ENCODE assay signal across 8 cellular contexts in genomic region chr14:81534510-81535074, GRCh38. TPM values are rescaled to one million over a fixed set of nuclear protein-coding genes. Genes with fewer than 3 reads are reported as not detected.
DNase-seq lines count a peak whose midpoint lies in the region; ATAC-seq, FAIRE-seq and TF ChIP-seq lines count a peak whose summit lies in the region.

No MANE protein-coding gene starts in this region.

- POLR2A ChIA-PET in HepG2 (lab: Yijun Ruan, JAX) = interaction anchor here (0.9 to 1.3 kb wide), 2 partner anchors 313 to 316 kb away, joined by 11 to 12 read pairs; partner anchors contain the start of gene GTF2A1

- H3K27ac ChIP-seq in HepG2 (ENCODE audit: extremely low read length, insufficient read depth, low read length) (peak overlapping the region; percentile 72), thoracic aorta (no peak overlapping the region)

- 3% methylated on average over 8 of the region's 8 CpGs for WGBS in HepG2 (ENCODE audit: low lambda C conversion rate)
- 94% methylated on average over 8 of the region's 8 CpGs for WGBS in lower leg skin, 2 donors

- peak; percentile 12 for FAIRE-seq in HepG2 (lab: Jason Lieb, UNC)

- H3K4me3 ChIP-seq in HepG2 (replicated peaks in 1 of 3; ENCODE audit: insufficient read depth in 1 of 3, low read depth in 2 of 3, low read length in 3 of 3) = peak overlapping the region; percentile 57 to 73 (median 72)
- peak overlapping the region; percentile 3 for H3K4me3 ChIP-seq in thoracic aorta
- H3K4me3 ChIP-seq in lower leg skin (ENCODE audit: low read depth, poor library complexity, severe bottlenecking) = no peak overlapping the region

- H3K79me2 ChIP-seq in HepG2 (ENCODE audit: insufficient read depth, low read length) = peaks cover 36% of the 10 kb centered on the region

- H2AFZ ChIP-seq in HepG2 (ENCODE audit: low read length) = peak overlapping the region; percentile 90

- H3K27me3 ChIP-seq in HepG2 (ENCODE audit: control insufficient read depth in 1 of 2, insufficient read depth in 2 of 2, low read length in 2 of 2) (no peaks in the 10 kb centered on the region; a peak in 1 of 5 replicates), thoracic aorta (replicated peaks; ENCODE audit: insufficient read depth) (no peaks in the 10 kb centered on the region)

- no peak for TF ChIP-seq CTCF in HepG2 (CRISPR knock-in tag; IDR thresholded peaks at IDR 0.05)
- TF ChIP-seq CTCF in thoracic aorta (IDR thresholded peaks at IDR 0.05) = no peak
- no peak for TF ChIP-seq CTCF in lower leg skin (IDR thresholded peaks at IDR 0.05)

- peak overlapping the region; percentile 95 for H3K4me2 ChIP-seq in HepG2 (ENCODE audit: low read depth, low read length)

- no peak for TF ChIP-seq RAD21 in HepG2 (CRISPR knock-in tag; IDR thresholded peaks at IDR 0.05)

- H3K27me3 Mint-ChIP-seq in activated naive CD4-positive, alpha-beta T cell treated with anti-CD3 and anti-CD28 coated beads, Interleukin-2, amount 50 U/mL, for 24 hours = peaks cover 5% of the 10 kb centered on the region
- H3K27me3 Mint-ChIP-seq in T-helper 17 cell = peaks cover 13% of the 10 kb centered on the region

- no peaks in the 10 kb centered on the region for H3K9me3 ChIP-seq in T-helper 17 cell (ENCODE audit: control insufficient read depth, low read length, poor library complexity, severe bottlenecking)
- H3K9me3 ChIP-seq in HepG2 (ENCODE audit: low read length) = 0 out of 2 replicates have a peak, but pooled peaks cover 9% of the 10 kb centered on the region
- no peaks in the 10 kb centered on the region for H3K9me3 ChIP-seq in thoracic aorta

- no peak for ATAC-seq in T-helper 17 cell
- no peak for ATAC-seq in HepG2
- no peak for ATAC-seq in thoracic aorta (ENCODE audit: insufficient number of reproducible peaks, low FRiP score, low read depth)
- ATAC-seq in HG03457 (IDR thresholded peaks at IDR 0.05; ENCODE audit: unreplicated experiment) = no peak
- no peak for ATAC-seq in HG03025 (IDR thresholded peaks at IDR 0.05; ENCODE audit: low FRiP score, unreplicated experiment)

- intact Hi-C loops in HepG2 (cut with micrococcal nuclease; ENCODE audit: unreplicated experiment) = loop anchor here (5.0 kb wide), 1 partner anchor 317 kb away; no protein-coding TSS in a partner anchor
- intact Hi-C loops in lower leg skin (cut with DNase I; ENCODE audit: low total_unique reads) = no loop called here

- H3K4me1 ChIP-seq in HepG2 (ENCODE audit: insufficient read depth, low read length) (peaks cover 67% of the 10 kb centered on the region), thoracic aorta (ENCODE audit: control insufficient read depth in 1 of 2, low read depth in 2 of 2) (peaks cover 22 to 64% of the 10 kb centered on the region in 2 donors)

- in situ Hi-C loops in HepG2 (cut with HindIII; ENCODE audit: extremely low pct_ligation_motif_present, low pct_unique_long_range_greater_than_20kb) = no loop called here

- peak overlapping the region; percentile 84 for H3K27ac Mint-ChIP-seq in activated naive CD4-positive, alpha-beta T cell treated with anti-CD3 and anti-CD28 coated beads, Interleukin-2, amount 50 U/mL, for 24 hours
- peak overlapping the region; percentile 93 for H3K27ac Mint-ChIP-seq in T-helper 17 cell

- no peak for DNase-seq in activated naive CD4-positive, alpha-beta T cell (lab: John Stamatoyannopoulos, UW)
- DNase-seq in T-helper 17 cell (no peak), HepG2 (ENCODE audit: low spot score) (peak; percentile 32), thoracic aorta (ENCODE audit: low spot score) (no peak), lower leg skin (ENCODE audit: low spot score in 2 of 2) (no peak)

- peaks cover 5% of the 10 kb centered on the region for H3K36me3 Mint-ChIP-seq in activated naive CD4-positive, alpha-beta T cell treated with anti-CD3 and anti-CD28 coated beads, Interleukin-2, amount 50 U/mL, for 24 hours
- H3K36me3 Mint-ChIP-seq in T-helper 17 cell (ENCODE audit: low read depth) = no peaks in the 10 kb centered on the region

- BruUV-seq in HepG2 (replicated peaks; lab: Mats Ljungman, UMichigan) = TSS peak; percentile 91

- CTCF ChIA-PET in HepG2 (lab: Yijun Ruan, JAX; ENCODE audit: low intra/inter-chr PET ratio, low total read pairs) = no interaction called here

- no peaks in the 10 kb centered on the region for H4K20me1 ChIP-seq in HepG2 (ENCODE audit: insufficient read depth, low read length)

- TF ChIP-seq EP300 in HepG2 (IDR thresholded peaks at IDR 0.05; ENCODE audit: low read depth in 2 of 2, low read length in 2 of 2) (no peak), HepG2 (CRISPR knock-in tag; IDR thresholded peaks at IDR 0.05; ENCODE audit: borderline replicate concordance) (no peak)

- peak overlapping the region; percentile 35 for H3K4me3 Mint-ChIP-seq in activated naive CD4-positive, alpha-beta T cell treated with anti-CD3 and anti-CD28 coated beads, Interleukin-2, amount 50 U/mL, for 24 hours
- H3K4me3 Mint-ChIP-seq in T-helper 17 cell = no peak overlapping the region

- peaks cover 56% of the 10 kb centered on the region for H3K4me1 Mint-ChIP-seq in activated naive CD4-positive, alpha-beta T cell treated with anti-CD3 and anti-CD28 coated beads, Interleukin-2, amount 50 U/mL, for 24 hours
- H3K4me1 Mint-ChIP-seq in T-helper 17 cell = peaks cover 27% of the 10 kb centered on the region

- no peaks in the 10 kb centered on the region for H3K9me3 Mint-ChIP-seq in activated naive CD4-positive, alpha-beta T cell treated with anti-CD3 and anti-CD28 coated beads, Interleukin-2, amount 50 U/mL, for 24 hours

- TF ChIP-seq POLR2A in HepG2 (IDR thresholded peaks at IDR 0.05; ENCODE audit: insufficient read depth in 1 of 2, low read depth in 2 of 2, low read length in 2 of 2) = peak; percentile 32 to 51; a peak in 2 of 4 replicates
- TF ChIP-seq POLR2A in lower leg skin (IDR thresholded peaks at IDR 0.05) = no peak

- peak overlapping the region; percentile 84 for H3K9ac ChIP-seq in HepG2 (ENCODE audit: insufficient read depth, low read depth, low read length)

- H3K36me3 ChIP-seq in HepG2 (replicated peaks in 1 of 2; ENCODE audit: control insufficient read depth in 1 of 2, insufficient read depth in 2 of 2, low read length in 2 of 2) = no peaks in the 10 kb centered on the region
- H3K36me3 ChIP-seq in thoracic aorta = no peaks in the 10 kb centered on the region

TF ChIP-seq in HepG2, 621 proteins besides CTCF, POLR2A, EP300 and RAD21 (continues in another document):
- TF ChIP-seq SOX13 (IDR thresholded peaks at IDR 0.05) = no peak
- TF ChIP-seq SOX13 (CRISPR knock-in tag; conservative IDR thresholded peaks at IDR 0.05 in 1 of 2, IDR thresholded peaks at IDR 0.05 in 1 of 2) = 0 out of 4 replicates have a peak, but pooled peaks of 1 of the 2 experiments have one; percentile 4
- TF ChIP-seq, protein P1, sequence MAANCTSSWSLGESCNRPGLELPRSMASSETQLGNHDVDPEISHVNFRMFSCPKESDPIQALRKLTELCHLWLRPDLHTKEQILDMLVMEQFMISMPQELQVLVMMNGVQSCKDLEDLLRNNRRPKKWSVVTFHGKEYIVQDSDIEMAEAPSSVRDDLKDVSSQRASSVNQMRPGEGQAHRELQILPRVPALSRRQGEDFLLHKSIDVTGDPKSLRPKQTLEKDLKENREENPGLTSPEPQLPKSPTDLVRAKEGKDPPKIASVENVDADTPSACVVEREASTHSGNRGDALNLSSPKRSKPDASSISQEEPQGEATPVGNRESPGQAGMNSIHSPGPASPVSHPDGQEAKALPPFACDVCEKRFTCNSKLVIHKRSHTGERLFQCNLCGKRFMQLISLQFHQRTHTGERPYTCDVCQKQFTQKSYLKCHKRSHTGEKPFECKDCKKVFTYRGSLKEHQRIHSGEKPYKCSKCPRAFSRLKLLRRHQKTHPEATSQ (CRISPR knock-in tag; IDR thresholded peaks at IDR 0.05; ENCODE audit: borderline replicate concordance) = 0 out of 2 replicates have a peak, but pooled peaks have one; percentile 11
- TF ChIP-seq TOPORS (CRISPR knock-in tag; IDR thresholded peaks at IDR 0.05) = no peak
- TF ChIP-seq SSRP1 (CRISPR knock-in tag; IDR thresholded peaks at IDR 0.05) = 0 out of 2 replicates have a peak, but pooled peaks have one; percentile 64
- 0 out of 2 replicates have a peak, but pooled peaks have one; percentile 59 for TF ChIP-seq TGIF2 (CRISPR knock-in tag; IDR thresholded peaks at IDR 0.05)
- 0 out of 2 replicates have a peak, but pooled peaks have one; percentile 34 for TF ChIP-seq HDAC1 (CRISPR knock-in tag; IDR thresholded peaks at IDR 0.05)
- TF ChIP-seq CEBPG (CRISPR knock-in tag; IDR thresholded peaks at IDR 0.05) = 0 out of 2 replicates have a peak, but pooled peaks have one; percentile 16
- TF ChIP-seq ZKSCAN5 (CRISPR knock-in tag; IDR thresholded peaks at IDR 0.05) = no peak
- no peak for TF ChIP-seq ZNF451 (CRISPR knock-in tag; IDR thresholded peaks at IDR 0.05)
- TF ChIP-seq SOX6 (IDR thresholded peaks at IDR 0.05) = no peak
- TF ChIP-seq SOX6 (CRISPR knock-in tag; IDR thresholded peaks at IDR 0.05) = peak; percentile 37; the same call in 1 of the 2 replicates
- TF ChIP-seq RBFOX2 (IDR thresholded peaks at IDR 0.05; ENCODE audit: low read depth, low read length) = peak; percentile 51; the same call in 1 of the 2 replicates

RNA-seq across cellular contexts. Expression of gene SEL1L, which starts 0.9 kb away (rescaled TPM):
- total RNA-seq in T-helper 17 cell (10 to 100 TPM; 44.2 to 61.1 TPM), HepG2 (2016; rRNA removed; fragmentation: Illumina TruSeq; extraction: Trizol) (38.1 and 61.0 TPM in 2 replicates), thoracic aorta (10 to 100 TPM; 57.1 to 71.5 TPM), lower leg skin (10 to 100 TPM; 30.4 to 41.9 (median 34.0) TPM)
- total RNA-seq in HepG2 (2016; cell fraction: cytosol; rRNA removed; fragmentation: Illumina TruSeq; extraction: Trizol; ENCODE audit: low read depth) = 2.2 and 2.4 TPM in 2 replicates
- 37.0 and 61.0 TPM in 2 replicates for total RNA-seq in HepG2 (2016; cell fraction: insoluble cytoplasmic fraction; rRNA removed; fragmentation: Illumina TruSeq; extraction: Trizol)
- total RNA-seq in HepG2 (2016; cell fraction: membrane; rRNA removed; fragmentation: Illumina TruSeq; extraction: Trizol) = 6.3 and 8.3 TPM in 2 replicates
- total RNA-seq in HepG2 (2016; cell fraction: nucleus; rRNA removed; fragmentation: Illumina TruSeq; extraction: Trizol) = 58.1 and 61.2 TPM in 2 replicates
- polyA plus RNA-seq in HepG2 (2011; rRNA removed) = 14.6 and 15.3 TPM in 2 replicates
- polyA plus RNA-seq in HepG2 (2011; cell fraction: cytosol; rRNA removed) = 7.0 and 10.4 TPM in 2 replicates
- polyA plus RNA-seq in HepG2 (2011; cell fraction: nucleus; rRNA removed) = 14.9 and 15.1 TPM in 2 replicates
- 32.6 and 34.3 TPM in 2 replicates for polyA plus RNA-seq in HepG2 (2012)
- 0.76 and 0.83 TPM in 2 replicates for polyA plus RNA-seq in HepG2 (2016; cell fraction: cytosol; fragmentation: Illumina TruSeq; extraction: Trizol; ENCODE audit: low read depth)
- polyA plus RNA-seq in HepG2 (2016; cell fraction: insoluble cytoplasmic fraction; fragmentation: Illumina TruSeq; extraction: Trizol; ENCODE audit: low read depth) = 15.4 and 16.6 TPM in 2 replicates
- polyA plus RNA-seq in HepG2 (2016; cell fraction: membrane; fragmentation: Illumina TruSeq; extraction: Trizol; ENCODE audit: low read depth) = 1.8 and 2.1 TPM in 2 replicates
- polyA plus RNA-seq in HepG2 (2016; cell fraction: nucleus; fragmentation: Illumina TruSeq; extraction: Trizol; ENCODE audit: insufficient read depth, low read depth) = 39.5 TPM in 2 replicates
- 12.1 and 21.7 TPM in 2 replicates for polyA minus RNA-seq in HepG2 (2011; rRNA and poly(A)+ RNA removed; ENCODE audit: low replicate concordance)
- polyA minus RNA-seq in HepG2 (2011; cell fraction: cytosol; rRNA and poly(A)+ RNA removed) = 25.1 and 25.6 TPM in 2 replicates
- 50.0 and 57.7 TPM in 2 replicates for polyA minus RNA-seq in HepG2 (2011; cell fraction: nucleus; rRNA and poly(A)+ RNA removed)

Comparison
In these comparisons a context has a peak if more than half of its experiments do, and no peak if none do; other contexts are left out.
1. POLR2A ChIP-seq: peak in HepG2 (2 of 2); none in lower leg skin (0 of 2).